Comparison of ENCODE assay signal across 8 cellular contexts in the genomic region with DNA sequence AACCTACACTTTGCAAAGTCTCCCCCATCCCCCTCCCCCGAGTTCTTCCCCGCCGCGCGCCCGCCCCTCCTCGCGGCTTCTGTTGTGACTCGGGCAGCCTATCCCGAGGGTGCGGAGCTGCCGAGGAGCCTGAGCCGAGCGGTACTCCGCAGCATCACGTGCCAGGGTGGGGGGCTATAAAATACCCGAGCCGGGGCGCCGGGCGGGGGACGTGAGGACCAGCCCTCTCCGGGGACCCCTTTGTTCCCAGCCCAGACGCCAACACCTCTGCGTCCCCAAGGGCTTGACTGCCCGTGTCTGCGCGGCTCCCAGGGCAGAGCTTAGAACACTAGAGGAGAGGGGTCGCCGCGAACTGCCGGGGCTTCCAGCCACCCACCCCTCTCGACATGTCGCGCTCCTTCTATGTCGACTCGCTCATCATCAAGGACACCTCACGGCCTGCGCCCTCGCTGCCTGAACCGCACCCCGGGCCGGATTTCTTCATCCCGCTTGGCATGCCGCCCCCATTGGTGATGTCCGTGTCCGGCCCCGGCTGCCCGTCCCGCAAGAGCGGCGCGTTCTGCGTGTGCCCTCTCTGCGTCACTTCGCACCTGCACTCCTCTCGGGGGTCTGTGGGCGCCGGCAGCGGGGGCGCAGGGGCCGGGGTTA. TPM values are rescaled to one million over a fixed set of nuclear protein-coding genes. Genes with fewer than 3 reads are reported as not detected.
DNase-seq lines count a peak whose midpoint lies in the region; ATAC-seq, FAIRE-seq and TF ChIP-seq lines count a peak whose summit lies in the region.

Gene GSX2, plus strand, starts transcription at position 205 of the 648 bp plus-strand sequence. Its CDS starts 182 bp downstream, at position 387.

- whole genome bisulfite sequencing in psoas muscle, 3 donors, result 1% methylated on average over 48 to 62 of the region's 62 CpGs

- no peaks in the 10 kb centered on the region for H3K9me3 ChIP-seq in SJCRH30 (replicated peaks)
- H3K9me3 ChIP-seq in psoas muscle, result no peaks in the 10 kb centered on the region

- H3K36me3 ChIP-seq in SJCRH30, result no peaks in the 10 kb centered on the region
- H3K36me3 ChIP-seq in psoas muscle (ENCODE audit: insufficient read depth in 1 of 2, low read depth in 1 of 2), result no peaks in the 10 kb centered on the region

- H3K27me3 ChIP-seq in SJCRH30, result peaks cover 20% of the 10 kb centered on the region
- H3K27me3 ChIP-seq in psoas muscle (ENCODE audit: insufficient read depth in 3 of 3, low read length in 2 of 3), result peaks cover 0 to 99% (median 32%) of the 10 kb centered on the region in 3 donors

- ATAC-seq in psoas muscle (peak; percentile 17 to 42 (median 30)), GM21528 (IDR thresholded peaks at IDR 0.05; ENCODE audit: low FRiP score, unreplicated experiment) (no peak), GM21619 (IDR thresholded peaks at IDR 0.05; ENCODE audit: unreplicated experiment) (no peak)

- H3K27ac ChIP-seq in SJCRH30 (no peak within 1 kb of the TSS), psoas muscle (no peak within 1 kb of the TSS)

- no peak for TF ChIP-seq CTCF in fibroblast of pulmonary artery (IDR thresholded peaks at IDR 0.05; ENCODE audit: low read length, missing control alignments)
- no peak for TF ChIP-seq CTCF in psoas muscle (IDR thresholded peaks at IDR 0.05)

- FAIRE-seq in RCC 7860 (lab: Jason Lieb, UNC), result no peak

- H3K4me3 ChIP-seq in SJCRH30 (peak within 1 kb of the TSS; percentile 51), fibroblast of pulmonary artery (replicated peaks; ENCODE audit: low read depth, low read length) (peak within 1 kb of the TSS; percentile 48), psoas muscle (peak within 1 kb of the TSS; percentile 58)

- H3K4me1 ChIP-seq in SJCRH30 (0 out of 2 replicates have a peak, but pooled peaks cover 5% of the 10 kb centered on the region), psoas muscle (peaks cover 13% of the 10 kb centered on the region)

- intact Hi-C loops in psoas muscle (cut with DNase I), result no loop called here

- DNase-seq in ELR (ENCODE audit: low read depth) (peak; percentile 50), SJCRH30 (no peak), fibroblast of pulmonary artery (ENCODE audit: low read depth) (no peak), psoas muscle (peak; percentile 63 to 77), RCC 7860 (ENCODE audit: low spot score) (no peak), NCI-H1048 (lab: John Stamatoyannopoulos, UW) (no peak)

RNA-seq across cellular contexts. Expression of gene GSX2, which starts in this region (rescaled TPM):
- total RNA-seq in SJCRH30 (2014; rRNA removed; shearing (Covaris generic)), result 0.34 TPM in 1 of 2 replicates, not detected in the other
- not detected for total RNA-seq in psoas muscle
- polyA plus RNA-seq in psoas muscle, result not detected

Comparison
In these comparisons a context has a peak if more than half of its experiments do, and no peak if none do; other contexts are left out.
1. Peak in DNase-seq, ATAC-seq and H3K4me3 ChIP-seq in psoas muscle; RNA of the gene not detected or under 1 TPM.